Comparison of ENCODE assay signal across 8 cellular contexts in the genomic region with DNA sequence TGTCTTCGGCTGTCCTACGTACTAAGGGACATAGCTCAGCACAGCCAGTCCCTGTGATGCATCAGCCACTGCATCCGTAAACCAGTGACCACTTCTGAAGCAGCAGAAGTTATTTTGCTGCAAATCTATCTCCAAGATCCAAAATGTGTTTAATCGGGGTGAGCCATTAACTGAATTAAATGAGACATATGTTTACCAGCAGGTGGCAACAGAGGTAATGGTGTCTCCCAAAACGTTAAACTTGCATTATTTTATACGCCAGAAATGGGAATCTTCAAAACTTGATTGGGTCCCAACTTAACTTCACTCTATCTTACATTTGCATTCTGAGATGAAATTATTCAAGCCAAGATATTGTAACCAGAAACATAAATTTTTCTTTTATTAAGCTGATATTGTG.
DNase-seq lines count a peak whose midpoint lies in the region; ATAC-seq, FAIRE-seq and TF ChIP-seq lines count a peak whose summit lies in the region.

No MANE protein-coding gene starts in this region.

- H3K9me3 ChIP-seq in effector memory CD4-positive, alpha-beta T cell (ENCODE audit: control insufficient read depth, low read length): no peaks in the 10 kb centered on the region

- no peak for ATAC-seq in HG03135 (IDR thresholded peaks at IDR 0.05; ENCODE audit: unreplicated experiment)
- ATAC-seq in GM19452 (IDR thresholded peaks at IDR 0.05; ENCODE audit: unreplicated experiment): no peak

- no peak overlapping the region for H3K27ac ChIP-seq in effector memory CD4-positive, alpha-beta T cell (ENCODE audit: insufficient read depth, low read length, poor library complexity, severe bottlenecking)

- H3K4me3 ChIP-seq in effector memory CD4-positive, alpha-beta T cell (ENCODE audit: insufficient read depth, low read depth, low read length, poor library complexity, severe bottlenecking): no peak overlapping the region

- TF ChIP-seq CTCF in GM13976 (IDR thresholded peaks at IDR 0.05; ENCODE audit: borderline replicate concordance, control extremely low read depth, extremely low read depth, insufficient read depth, missing control alignments): peak; percentile 12

- H3K27me3 ChIP-seq in effector memory CD4-positive, alpha-beta T cell (replicated peaks; ENCODE audit: control insufficient read depth, insufficient read depth, low read length, poor library complexity, severe bottlenecking): no peaks in the 10 kb centered on the region

- no peaks in the 10 kb centered on the region for H3K36me3 ChIP-seq in effector memory CD4-positive, alpha-beta T cell (ENCODE audit: control insufficient read depth, insufficient read depth, low read length)

- peak; percentile 97 for FAIRE-seq in islet of Langerhans (lab: Jason Lieb, UNC)

- H3K4me1 ChIP-seq in effector memory CD4-positive, alpha-beta T cell (ENCODE audit: control insufficient read depth, insufficient read depth, low read length, poor library complexity, severe bottlenecking): no peaks in the 10 kb centered on the region

- DNase-seq in ACHN: peak; percentile 25
- DNase-seq in GM13976 (ENCODE audit: low spot score): no peak
- DNase-seq in SK-MEL-5 (ENCODE audit: low read depth, low spot score): peak; percentile 57
- DNase-seq in effector memory CD4-positive, alpha-beta T cell: no peak
- DNase-seq in GM19238 (ENCODE audit: insufficient read length, low spot score): no peak

- in situ Hi-C loops in ACHN (cut with HindIII; ENCODE audit: low pct_ligation_motif_present, low pct_unique_long_range_greater_than_20kb, low sequenced_read_pairs): no loop called here
- in situ Hi-C loops in GM13976 (cut with MboI; ENCODE audit: low sequenced_read_pairs, unreplicated experiment): loop anchor here (10.0 kb wide), 1 partner anchor 159 kb away; no protein-coding TSS in a partner anchor
- in situ Hi-C loops in SK-MEL-5 (cut with HindIII; ENCODE audit: low pct_unique_long_range_greater_than_20kb, low sequenced_read_pairs): no loop called here

Comparison
In these comparisons a context has a peak if more than half of its experiments do, and no peak if none do; other contexts are left out.
1. DNase-seq: peak in ACHN (single experiment) and SK-MEL-5 (single experiment); none in GM13976 (single experiment), effector memory CD4-positive, alpha-beta T cell (0 of 3) and GM19238 (single experiment).